In the genomic region with DNA sequence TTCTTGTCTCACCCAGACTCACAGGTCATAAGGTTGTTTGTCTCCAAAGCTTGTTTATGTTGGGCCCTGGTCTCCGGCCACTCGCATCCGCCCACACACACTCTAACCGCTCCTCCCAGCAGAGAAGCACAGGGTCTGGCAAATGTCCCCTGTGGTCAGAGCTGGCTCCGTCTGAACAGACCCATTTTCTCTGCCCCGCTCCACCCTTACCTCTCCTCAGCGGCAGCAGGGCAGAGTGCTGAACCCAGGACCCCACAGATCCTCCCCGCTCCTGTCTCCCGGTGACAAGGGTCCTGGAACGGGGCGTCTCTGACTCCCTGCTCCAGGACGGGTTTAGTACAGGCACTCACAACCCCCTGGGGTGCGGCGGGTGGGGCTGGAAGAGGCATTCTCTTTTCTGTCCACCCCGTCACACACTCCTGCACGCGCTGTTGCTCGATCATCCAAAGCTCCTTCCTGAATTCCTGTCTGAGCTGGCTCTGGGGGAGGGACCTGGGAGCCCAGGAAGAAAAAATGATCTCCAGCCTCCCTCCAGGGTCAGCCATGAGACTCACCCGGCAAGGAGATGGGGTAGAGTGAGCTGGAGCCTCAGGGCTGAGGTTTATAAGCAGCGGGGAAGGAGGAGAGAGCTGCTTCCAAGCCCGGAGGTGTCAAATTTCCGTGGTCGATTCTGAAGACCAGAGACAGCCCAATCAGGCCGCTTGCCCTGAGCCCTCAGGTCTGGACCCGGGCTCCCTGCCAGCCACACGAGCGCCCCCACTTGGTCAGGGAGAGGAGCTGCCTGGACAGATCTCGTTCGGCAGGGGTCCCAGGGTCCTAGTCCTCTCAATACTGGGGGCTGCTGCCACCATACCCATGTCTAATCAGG, we compare ENCODE assay signal across 8 cellular contexts. TPM values are rescaled to one million over a fixed set of nuclear protein-coding genes. Genes with fewer than 3 reads are reported as not detected.
DNase-seq lines count a peak whose midpoint lies in the region; ATAC-seq and TF ChIP-seq lines count a peak whose summit lies in the region.

A gene (minus strand): TSS at position 577 of the 868 bp plus-strand sequence. CDS start 1,033 bp downstream, outside the sequence.

- H3K27ac Mint-ChIP-seq in naive thymus-derived CD8-positive, alpha-beta T cell, result peak within 1 kb of the TSS in 4 of 10 donors; percentile 6 to 44 (median 14)

- DNase-seq in AG09309 (ENCODE audit: low read depth) (peak; percentile 85), HAP-1 (ENCODE audit: low spot score in 2 of 2) (peak; percentile 90 to 95), NCI-H526 treated with DMSO at 0.1 percent for 48 hours (lab: John Stamatoyannopoulos, UW) (peak; percentile 91), body of pancreas (peak; percentile 78 to 88 (median 86)), iPS DF 19.7 (ENCODE audit: low read depth, low spot score) (peak; percentile 96)
- DNase-seq in naive thymus-derived CD8-positive, alpha-beta T cell, result no peak

- 6 to 9% methylated on average over 21 to 29 of the region's 29 CpGs for WGBS in body of pancreas, 2 donors

- in situ Hi-C loops in HAP-1 (cut with MboI; ENCODE audit: low sequenced_read_pairs), result no loop called here

- peak within 1 kb of the TSS; percentile 64 for H3K9ac ChIP-seq in rectal smooth muscle tissue (ENCODE audit: low read length)

- H3K36me3 Mint-ChIP-seq in naive thymus-derived CD8-positive, alpha-beta T cell, result no peaks in the 10 kb centered on the region

- peaks cover 7 to 16% (median 11%) of the 10 kb centered on the region in 4 donors for H3K4me1 Mint-ChIP-seq in naive thymus-derived CD8-positive, alpha-beta T cell

- no peaks in the 10 kb centered on the region for H3K9me3 Mint-ChIP-seq in naive thymus-derived CD8-positive, alpha-beta T cell

- H3K27me3 Mint-ChIP-seq in naive thymus-derived CD8-positive, alpha-beta T cell, result peaks cover 0 to 17% (median 11%) of the 10 kb centered on the region in 5 donors

- peak; percentile 85 for ATAC-seq in body of pancreas
- ATAC-seq in HG02938 (IDR thresholded peaks at IDR 0.05; ENCODE audit: unreplicated experiment), result no peak
- no peak for ATAC-seq in naive thymus-derived CD8-positive, alpha-beta T cell

- no peaks in the 10 kb centered on the region for H3K9me3 ChIP-seq in HAP-1
- no peaks in the 10 kb centered on the region for H3K9me3 ChIP-seq in body of pancreas

- no peaks in the 10 kb centered on the region for H3K27me3 ChIP-seq in HAP-1 (ENCODE audit: low read depth)
- no peaks in the 10 kb centered on the region for H3K27me3 ChIP-seq in body of pancreas
- H3K27me3 ChIP-seq in rectal smooth muscle tissue (ENCODE audit: control insufficient read depth, insufficient read depth, low read length), result no peaks in the 10 kb centered on the region

- H3K4me1 ChIP-seq in HAP-1, result peaks cover 23% of the 10 kb centered on the region
- peaks cover 25% of the 10 kb centered on the region for H3K4me1 ChIP-seq in body of pancreas
- peaks cover 20% of the 10 kb centered on the region for H3K4me1 ChIP-seq in rectal smooth muscle tissue (ENCODE audit: control insufficient read depth, insufficient read depth, low read length)

- peak; percentile 62 to 86 (median 84) for TF ChIP-seq POLR2A in body of pancreas (IDR thresholded peaks at IDR 0.05)

- POLR2A ChIA-PET in naive thymus-derived CD8-positive, alpha-beta T cell (lab: Charles Lee), result interaction anchor here (0.6 kb wide), 1 partner anchor 41 kb away, joined by 3 read pairs; no protein-coding TSS in a partner anchor

- H3K27ac ChIP-seq in body of pancreas (peak within 1 kb of the TSS; percentile 71 to 87 (median 80)), rectal smooth muscle tissue (ENCODE audit: low read depth, low read length) (peak within 1 kb of the TSS; percentile 94)

- TF ChIP-seq CTCF in AG09309 (IDR thresholded peaks at IDR 0.05; ENCODE audit: control insufficient read depth, insufficient read depth, low read depth, low read length, missing control alignments) (peak; percentile 69), body of pancreas (IDR thresholded peaks at IDR 0.05) (peak; percentile 28 to 65 (median 52))

- intact Hi-C loops in body of pancreas (cut with DNase I), result no loop called here

- peak within 1 kb of the TSS in 2 of 10 donors; percentile 36 to 48 for H3K4me3 Mint-ChIP-seq in naive thymus-derived CD8-positive, alpha-beta T cell

- H3K36me3 ChIP-seq in HAP-1 (replicated peaks), result peaks cover 11% of the 10 kb centered on the region
- no peaks in the 10 kb centered on the region for H3K36me3 ChIP-seq in body of pancreas (replicated peaks in 1 of 2; ENCODE audit: insufficient read depth in 1 of 2, low read depth in 2 of 2)
- no peaks in the 10 kb centered on the region for H3K36me3 ChIP-seq in rectal smooth muscle tissue (ENCODE audit: control insufficient read depth, insufficient read depth, low read length)

- H3K4me3 ChIP-seq in AG09309 (ENCODE audit: control insufficient read depth, low read depth, low read length), result peak within 1 kb of the TSS; percentile 91
- peak within 1 kb of the TSS; percentile 34 for H3K4me3 ChIP-seq in HAP-1
- peak within 1 kb of the TSS in 1 of 2 donors; percentile 24 for H3K4me3 ChIP-seq in body of pancreas
- H3K4me3 ChIP-seq in rectal smooth muscle tissue (ENCODE audit: low read length), result peak within 1 kb of the TSS; percentile 78

RNA-seq across cellular contexts. Expression of the gene that starts here (rescaled TPM):
- total RNA-seq in body of pancreas, result 10 to 100 TPM; 65.3 to 88.7 TPM
- 1 to 10 TPM; 5.3 to 6.0 TPM for total RNA-seq in naive thymus-derived CD8-positive, alpha-beta T cell
- 1 to 10 TPM in 2 of 3 donors, under 1 TPM in 1; 0.94 to 1.9 (median 1.1) TPM for polyA plus RNA-seq in naive thymus-derived CD8-positive, alpha-beta T cell

Comparison
In these comparisons a context has a peak if more than half of its experiments do, and no peak if none do; other contexts are left out.
1. RNA of the gene that starts here (total RNA-seq): 65.3 to 88.7 TPM in body of pancreas; 5.3 to 6.0 TPM in naive thymus-derived CD8-positive, alpha-beta T cell; every median in the first group is over 4 times any median in the second.
2. DNase-seq: peak in AG09309 (single experiment), HAP-1 (2 of 2), NCI-H526 treated with DMSO at 0.1 percent for 48 hours (single experiment), body of pancreas (4 of 4) and iPS DF 19.7 (single experiment); none in naive thymus-derived CD8-positive, alpha-beta T cell (0 of 10).